18 cellular contexts compared by ENCODE assay signal in the genomic region with DNA sequence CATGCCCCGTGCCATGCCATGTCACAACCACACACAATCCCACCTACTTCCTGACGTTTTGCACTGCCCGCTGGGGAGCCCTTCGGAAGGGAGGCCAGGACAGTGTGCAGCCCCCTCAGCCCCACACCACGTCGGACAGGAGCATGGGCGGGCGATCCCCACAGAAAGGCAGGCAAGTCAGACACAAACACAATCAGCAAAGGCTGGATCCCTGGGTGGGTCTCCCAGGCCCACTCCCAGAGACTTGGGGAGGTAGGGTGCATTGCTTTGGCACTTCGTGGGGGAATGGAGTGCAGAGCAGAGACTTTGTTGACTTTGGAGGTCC. TPM values are rescaled to one million over a fixed set of nuclear protein-coding genes. Genes with fewer than 3 reads are reported as not detected.
A peak's percentile ranks its signal among the peaks of the same experiment; 100 is the strongest.
DNase-seq lines count a peak whose midpoint lies in the region.
"Had no signal": no experiment of that assay in that cellular context is flagged by ENCODE, and none has a peak within 500 bp of the region (broad histone marks: within the 10 kb centered on the region; RNA-seq: fewer than 3 reads in every experiment).

No MANE protein-coding gene starts in this region.

- H2BK120ac ChIP-seq in mesenchymal stem cell (ENCODE audit: low read depth, low read length) = no peak overlapping the region

- H3K4ac ChIP-seq in mesenchymal stem cell (ENCODE audit: low read depth in 1 of 2, low read length in 2 of 2) = no peak overlapping the region

- no peak overlapping the region for H2AK5ac ChIP-seq in mesenchymal stem cell (ENCODE audit: low read length, severe bottlenecking)

- no peak overlapping the region for H3K23ac ChIP-seq in mesenchymal stem cell (ENCODE audit: low read length in 2 of 2)

- H3K9me3 Mint-ChIP-seq in activated T-cell treated with anti-CD3 and anti-CD28 coated beads, Interleukin-2, amount 50 U/mL, for 24 hours = no peaks in the 10 kb centered on the region
- H3K9me3 Mint-ChIP-seq: H9 had no signal

- peak overlapping the region; percentile 29 for H3K27ac Mint-ChIP-seq in activated T-cell treated with anti-CD3 and anti-CD28 coated beads, Interleukin-2, amount 50 U/mL, for 24 hours

- H3K36me3 Mint-ChIP-seq in activated T-cell treated with anti-CD3 and anti-CD28 coated beads, Interleukin-2, amount 50 U/mL, for 24 hours (ENCODE audit: low read depth) = peaks cover 88% of the 10 kb centered on the region

- H3K4me1 ChIP-seq in mesenchymal stem cell (ENCODE audit: control insufficient read depth, insufficient read depth, low read depth, low read length) (peaks cover 25% of the 10 kb centered on the region), thymus (ENCODE audit: control insufficient read depth, insufficient read depth, low read length) (peaks cover 60% of the 10 kb centered on the region)

- peak overlapping the region in 1 of 2 experiments; percentile 44 for H3K18ac ChIP-seq in mesenchymal stem cell (ENCODE audit: low read depth in 1 of 2, low read length in 2 of 2)

- no peak for DNase-seq in activated T-cell treated with anti-CD3 and anti-CD28 coated beads, Interleukin-2, amount 50 U/mL, for 24 hours
- no peak for DNase-seq in activated T-cell treated with anti-CD3 and anti-CD28 coated beads, Interleukin-2, amount 50 U/mL, for 48 hours
- no peak for DNase-seq in mesenchymal stem cell
- DNase-seq in DMS 273 treated with DMSO at 0.1 percent for 48 hours (lab: John Stamatoyannopoulos, UW) = no peak
- no peak for DNase-seq in NCI-H2029 (lab: John Stamatoyannopoulos, UW)
- DNase-seq in OCI-M1 (lab: John Stamatoyannopoulos, UW) = no peak
- DNase-seq: DMS79 treated with DMSO at 0.1 percent for 48 hours, KG1, NCI-H1092 treated with DMSO at 0.1 percent for 48 hours, NCI-H1436 treated with DMSO at 0.1 percent for 48 hours, NCI-H2081, NCI-H2171, NCI-H524 treated with DMSO at 0.1 percent for 48 hours, Right ventricle myocardium superior had no signal

- H2BK15ac ChIP-seq in mesenchymal stem cell (ENCODE audit: low read depth, poor library complexity, severe bottlenecking) = no peak overlapping the region

- no peak overlapping the region for H4K91ac ChIP-seq in mesenchymal stem cell (ENCODE audit: low read length)

- no peak overlapping the region for H2AFZ ChIP-seq in mesenchymal stem cell (ENCODE audit: low read depth, low read length)

- peak overlapping the region in 1 of 2 experiments; percentile 33 for H2BK12ac ChIP-seq in mesenchymal stem cell (ENCODE audit: low read length in 2 of 2)

- peaks cover 21% of the 10 kb centered on the region for H3K79me1 ChIP-seq in mesenchymal stem cell (replicated peaks; ENCODE audit: low read length, poor library complexity, severe bottlenecking)

- H3K4me3 ChIP-seq in mesenchymal stem cell (ENCODE audit: insufficient read depth in 1 of 2, low read depth in 1 of 2, low read length in 2 of 2) (no peak overlapping the region), thymus (ENCODE audit: low read length) (no peak overlapping the region)

- H3K36me3 ChIP-seq in KOPT-K1 (ENCODE audit: insufficient read depth, low read length) (peaks cover 97% of the 10 kb centered on the region), mesenchymal stem cell (ENCODE audit: control insufficient read depth in 1 of 2, insufficient read depth in 2 of 2, low read depth in 1 of 2, low read length in 2 of 2) (peaks cover 49 to 62% of the 10 kb centered on the region in 2 experiments), thymus (ENCODE audit: control insufficient read depth, insufficient read depth) (peaks cover 56% of the 10 kb centered on the region)

- no peak overlapping the region for H3K9ac ChIP-seq in mesenchymal stem cell (ENCODE audit: low read length)

- no peak overlapping the region for H3K14ac ChIP-seq in mesenchymal stem cell (ENCODE audit: low read length in 2 of 2)

- no peak overlapping the region for H4K8ac ChIP-seq in mesenchymal stem cell (ENCODE audit: low read length)

- H2BK5ac ChIP-seq in mesenchymal stem cell (ENCODE audit: low read depth, low read length, poor library complexity, severe bottlenecking) = no peak overlapping the region

- no peak overlapping the region for H3K4me3 Mint-ChIP-seq in activated T-cell treated with anti-CD3 and anti-CD28 coated beads, Interleukin-2, amount 50 U/mL, for 24 hours
- H3K4me3 Mint-ChIP-seq: H9 had no signal

- WGBS in mesenchymal stem cell = 97% methylated on average over 9 of the region's 9 CpGs
- WGBS in thymus = 81% methylated on average over 9 of the region's 9 CpGs

- no peaks in the 10 kb centered on the region for H3K9me3 ChIP-seq in KOPT-K1 (ENCODE audit: insufficient read depth, low read length, poor library complexity, severe bottlenecking)
- H3K9me3 ChIP-seq in mesenchymal stem cell (ENCODE audit: control insufficient read depth, low read length) = no peaks in the 10 kb centered on the region
- H3K9me3 ChIP-seq in thymus (ENCODE audit: control insufficient read depth) = no peaks in the 10 kb centered on the region

- H3K27ac ChIP-seq in KOPT-K1 (ENCODE audit: low read depth, low read length, poor library complexity, severe bottlenecking) = peak overlapping the region; percentile 61
- H3K27ac ChIP-seq in mesenchymal stem cell (ENCODE audit: low read length, poor library complexity, severe bottlenecking) = peak overlapping the region; percentile 66
- peak overlapping the region; percentile 48 for H3K27ac ChIP-seq in thymus (ENCODE audit: low read depth)
- H3K27ac ChIP-seq: HL-60 had no signal

- no peaks in the 10 kb centered on the region for H3K27me3 ChIP-seq in mesenchymal stem cell (ENCODE audit: control insufficient read depth in 1 of 2, insufficient read depth in 1 of 2, low read length in 2 of 2)
- H3K27me3 ChIP-seq in thymus (ENCODE audit: control insufficient read depth, insufficient read depth) = no peaks in the 10 kb centered on the region

- no peaks in the 10 kb centered on the region for H3K27me3 Mint-ChIP-seq in activated T-cell treated with anti-CD3 and anti-CD28 coated beads, Interleukin-2, amount 50 U/mL, for 24 hours

- H3K4me1 Mint-ChIP-seq in activated T-cell treated with anti-CD3 and anti-CD28 coated beads, Interleukin-2, amount 50 U/mL, for 24 hours (ENCODE audit: low read depth) = peaks cover 9% of the 10 kb centered on the region
- H3K4me1 Mint-ChIP-seq: H9 had no signal

- no peak overlapping the region for H3K4me2 ChIP-seq in mesenchymal stem cell (ENCODE audit: low read length, poor library complexity, severe bottlenecking)

RNA-seq across cellular contexts. Expression of a gene that starts 14.1 kb away (rescaled TPM):
- 17.9 TPM for polyA plus RNA-seq in mesenchymal stem cell (2013, experiment 1 of 2)
- 17.5 TPM for polyA plus RNA-seq in mesenchymal stem cell (2013, experiment 2 of 2)
- polyA plus RNA-seq in thymus = 16.8 TPM

RNA-seq across cellular contexts. Expression of a gene that starts 29.3 kb away (rescaled TPM):
- polyA plus RNA-seq in mesenchymal stem cell (2013, experiment 1 of 2) = 17.1 TPM
- 16.3 TPM for polyA plus RNA-seq in mesenchymal stem cell (2013, experiment 2 of 2)
- polyA plus RNA-seq in thymus = 18.6 TPM

RNA-seq across cellular contexts. Expression of a gene that starts 48.8 kb away (rescaled TPM):
- 0.65 TPM for polyA plus RNA-seq in mesenchymal stem cell (2013, experiment 1 of 2)
- 0.48 TPM for polyA plus RNA-seq in mesenchymal stem cell (2013, experiment 2 of 2)
- 13.2 TPM for polyA plus RNA-seq in thymus
